Comparison of ENCODE assay signal across 19 cellular contexts in genomic region chr2:112841399-112842044, GRCh38. TPM values are rescaled to one million over a fixed set of nuclear protein-coding genes. Genes with fewer than 3 reads are reported as not detected.
DNase-seq lines count a peak whose midpoint lies in the region; ATAC-seq, FAIRE-seq and TF ChIP-seq lines count a peak whose summit lies in the region.
"Had no signal": no experiment of that assay in that cellular context is flagged by ENCODE, and none has a peak within 500 bp of the region (broad histone marks: within the 10 kb centered on the region; RNA-seq: fewer than 3 reads in every experiment).

No MANE protein-coding gene starts in this region.

- WGBS in right lobe of liver (ENCODE audit: insufficient coverage, low coverage, low lambda C conversion rate, missing lambda C conversion rate): 65% methylated on average over 3 of the region's 4 CpGs
- WGBS in hepatocyte (ENCODE audit: low lambda C conversion rate, missing lambda C conversion rate): 96% methylated on average over 4 of the region's 4 CpGs

- H3K36me3 ChIP-seq in right lobe of liver (no peaks in the 10 kb centered on the region), hepatocyte (replicated peaks; ENCODE audit: insufficient read depth, low read depth) (no peaks in the 10 kb centered on the region)
- H3K36me3 ChIP-seq: colonic mucosa had no signal

- TF ChIP-seq POLR2A in right lobe of liver (IDR thresholded peaks at IDR 0.05): no peak

- no peaks in the 10 kb centered on the region for H3K9me3 ChIP-seq in right lobe of liver
- H3K9me3 ChIP-seq in hepatocyte (ENCODE audit: low read depth): no peaks in the 10 kb centered on the region
- H3K9me3 ChIP-seq: colonic mucosa had no signal

- H3K27ac ChIP-seq in right lobe of liver (peak overlapping the region in 1 of 3 donors; percentile 34), hepatocyte (no peak overlapping the region)

- TF ChIP-seq CTCF in right lobe of liver (IDR thresholded peaks at IDR 0.05): no peak
- no peak for TF ChIP-seq CTCF in hepatocyte (IDR thresholded peaks at IDR 0.05; ENCODE audit: poor library complexity)

- FAIRE-seq in GM19239 (lab: Jason Lieb, UNC): peak; percentile 76
- FAIRE-seq: TTC549, urothelium cell line had no signal

- H3K4me2 ChIP-seq in hepatocyte: no peak overlapping the region

- no peaks in the 10 kb centered on the region for H3K27me3 ChIP-seq in right lobe of liver
- H3K27me3 ChIP-seq in hepatocyte: no peaks in the 10 kb centered on the region
- H3K27me3 ChIP-seq: colonic mucosa had no signal

- H3K4me3 ChIP-seq in right lobe of liver (no peak overlapping the region), hepatocyte (no peak overlapping the region)
- H3K4me3 ChIP-seq: colonic mucosa had no signal

- DNase-seq in AML-193 (lab: John Stamatoyannopoulos, UW) (peak; percentile 69 to 79), GM19239 (ENCODE audit: insufficient read length, low spot score) (no peak), OCI-M1 (lab: John Stamatoyannopoulos, UW) (peak; percentile 19), right lobe of liver (no peak), foreskin melanocyte (no peak), ecto neural progenitor cell (ENCODE audit: low spot score) (no peak), hepatocyte (ENCODE audit: low spot score) (no peak)
- DNase-seq: ACHN; activated CD8-positive, alpha-beta T cell treated with anti-CD3 and anti-CD28 coated beads for 36 hours; activated effector memory CD4-positive, alpha-beta T cell treated with Interleukin-2 at 50 U/mL for 16 hours; anterior cingulate cortex; colonic mucosa; H7; hippocampal formation; nephron progenitor cell; SHP77 treated with DMSO at 0.1 percent for 48 hours had no signal

- no peaks in the 10 kb centered on the region for H3K79me2 ChIP-seq in hepatocyte

- ATAC-seq in right lobe of liver (peak in 3 of 4 donors; percentile 25 to 27 (median 26)), GM18511 (IDR thresholded peaks at IDR 0.05; ENCODE audit: unreplicated experiment) (no peak)
- ATAC-seq: activated CD8-positive, alpha-beta T cell treated with anti-CD3 and anti-CD28 coated beads for 36 hours had no signal

- H3K4me1 ChIP-seq in right lobe of liver (peaks cover 0 to 4% (median 0%) of the 10 kb centered on the region in 4 donors), hepatocyte (ENCODE audit: insufficient read depth) (peaks cover 6% of the 10 kb centered on the region)
- H3K4me1 ChIP-seq: colonic mucosa had no signal

- H4K20me1 ChIP-seq in hepatocyte (ENCODE audit: insufficient read depth, poor library complexity, severe bottlenecking): no peaks in the 10 kb centered on the region

- no peak overlapping the region for H2AFZ ChIP-seq in hepatocyte

- intact Hi-C loops in right lobe of liver (cut with DNase I): no loop called here

- no peaks in the 10 kb centered on the region for H3K9me2 ChIP-seq in hepatocyte (replicated peaks; ENCODE audit: insufficient read depth)

RNA-seq across cellular contexts. Expression of gene IL1B, which starts 4.9 kb away (rescaled TPM):
- 1 to 10 TPM in 2 of 6 experiments, under 1 TPM in 3, not detected in 1; 0.19 to 4.1 (median 0.49) TPM for total RNA-seq in right lobe of liver
- 0.76 and 1.1 TPM in 2 replicates for total RNA-seq in hepatocyte
- 1.2 and 2.4 TPM in 2 replicates for polyA plus RNA-seq in hepatocyte
- total RNA-seq: activated CD8-positive, alpha-beta T cell treated with anti-CD3 and anti-CD28 coated beads for 36 hours; H7 had no signal

RNA-seq across cellular contexts. Expression of gene IL1A, which starts 57.2 kb away (rescaled TPM):
- not detected for total RNA-seq in right lobe of liver
- 2.3 and 3.1 TPM in 2 replicates for total RNA-seq in hepatocyte
- polyA plus RNA-seq in hepatocyte: 1.1 and 1.4 TPM in 2 replicates

Comparison
In these comparisons a context has a peak if more than half of its experiments do, and no peak if none do; other contexts are left out.
1. DNase-seq: peak in AML-193 (2 of 2) and OCI-M1 (single experiment); none in GM19239 (single experiment), right lobe of liver (0 of 3), foreskin melanocyte (single experiment), ecto neural progenitor cell (single experiment) and hepatocyte (single experiment).